Comparison of ENCODE assay signal across 8 cellular contexts in genomic region chr5:142108432-142109355, GRCh38. TPM values are rescaled to one million over a fixed set of nuclear protein-coding genes. Genes with fewer than 3 reads are reported as not detected.
A peak's percentile ranks its signal among the peaks of the same experiment; 100 is the strongest.
DNase-seq lines count a peak whose midpoint lies in the region; ATAC-seq and TF ChIP-seq lines count a peak whose summit lies in the region.

TSS of gene NDFIP1 (plus strand) at chr5:142108779. CDS start at chr5:142108975, 196 bp downstream.

- peak; percentile 94 for ATAC-seq in GM19328 (IDR thresholded peaks at IDR 0.05; ENCODE audit: unreplicated experiment)
- peak; percentile 96 for ATAC-seq in HG03460 (IDR thresholded peaks at IDR 0.05; ENCODE audit: unreplicated experiment)

- no peak for TF ChIP-seq CTCF in CD14-positive monocyte (IDR thresholded peaks at IDR 0.05)

- no peaks in the 10 kb centered on the region for H3K36me3 Mint-ChIP-seq in CD14-positive monocyte

- peak within 1 kb of the TSS; percentile 94 for H3K9ac ChIP-seq in endocrine pancreas (ENCODE audit: control insufficient read depth, insufficient read depth, low read length)

- H3K27me3 Mint-ChIP-seq in CD14-positive monocyte (ENCODE audit: low read depth in 3 of 3): peaks cover 0 to 3% (median 1%) of the 10 kb centered on the region in 3 donors

- intact Hi-C loops in CD14-positive monocyte (cut with micrococcal nuclease): loop anchor here in 1 of 2 donors (5.0 kb wide), 1 partner anchor 91 kb away; no protein-coding TSS in a partner anchor

- peak within 1 kb of the TSS; percentile 93 to 100 for H3K4me3 Mint-ChIP-seq in CD14-positive monocyte

- peaks cover 0 to 2% (median 0%) of the 10 kb centered on the region in 7 donors for H3K9me3 Mint-ChIP-seq in CD14-positive monocyte

- H3K36me3 ChIP-seq in endocrine pancreas (ENCODE audit: control insufficient read depth, insufficient read depth, low read length): no peaks in the 10 kb centered on the region

- no peaks in the 10 kb centered on the region for H3K27me3 ChIP-seq in endocrine pancreas (ENCODE audit: control insufficient read depth, insufficient read depth, low read length)

- DNase-seq in CD14-positive monocyte (ENCODE audit: low spot score): peak; percentile 74
- peak; percentile 79 to 83 for DNase-seq in NOMO-1 (lab: John Stamatoyannopoulos, UW; ENCODE audit: unreplicated experiment in 2 of 2)
- DNase-seq in activated CD8-positive, alpha-beta memory T cell treated with anti-CD3 and anti-CD28 coated beads for 48 hours (ENCODE audit: low read depth in 2 of 3, low spot score in 2 of 3): peak; percentile 68 to 78 (median 76)
- DNase-seq in mesenteric fat pad (ENCODE audit: low spot score): peak; percentile 97
- peak; percentile 63 for DNase-seq in stimulated activated CD8-positive, alpha-beta memory T cell treated with anti-CD3 and anti-CD28 coated beads, Interleukin-15, amount 100 ng/mL, for 1 hour (ENCODE audit: low read depth)

- no peaks in the 10 kb centered on the region for H3K9me3 ChIP-seq in endocrine pancreas (ENCODE audit: control insufficient read depth, low read length)

- H3K4me1 ChIP-seq in endocrine pancreas (ENCODE audit: control insufficient read depth, insufficient read depth, low read length): peaks cover 10% of the 10 kb centered on the region

- H3K27ac Mint-ChIP-seq in CD14-positive monocyte: peak within 1 kb of the TSS; percentile 85 to 94 (median 88)

- H3K4me1 Mint-ChIP-seq in CD14-positive monocyte: peaks cover 33% of the 10 kb centered on the region

- peak within 1 kb of the TSS; percentile 95 for H3K4me3 ChIP-seq in endocrine pancreas (ENCODE audit: control insufficient read depth, insufficient read depth, low read length)

RNA-seq across cellular contexts. Expression of gene NDFIP1, which starts in this region (rescaled TPM):
- polyA plus RNA-seq in CD14-positive monocyte: 10 to 100 TPM; 44.0 to 44.4 TPM
- 56.5 TPM for total RNA-seq in mesenteric fat pad

Comparison
In these comparisons a context has a peak if more than half of its experiments do, and no peak if none do; other contexts are left out.
1. Peak in every context shown above with its lines: DNase-seq, ATAC-seq and H3K4me3 ChIP-seq.